ENCODE assay signal across 8 cellular contexts in genomic region chr1:120942223-120942944, GRCh38. TPM values are rescaled to one million over a fixed set of nuclear protein-coding genes. Genes with fewer than 3 reads are reported as not detected.
A peak's percentile ranks its signal among the peaks of the same experiment; 100 is the strongest.
DNase-seq lines count a peak whose midpoint lies in the region; ATAC-seq and TF ChIP-seq lines count a peak whose summit lies in the region.
"Not testable (repeated sequence)": the region's sequence is repeated elsewhere in the genome, so short reads cannot be mapped to it uniquely, and the experiment has no call there.

No MANE protein-coding gene starts in this region.

- not testable (repeated sequence) for H3K36me3 ChIP-seq in OCI-LY7 (ENCODE audit: insufficient read depth, low read length); mucosa of descending colon (ENCODE audit: low read depth)

- H2AFZ ChIP-seq in OCI-LY7 (ENCODE audit: low read length) = peak overlapping the region; percentile 43; the same call in 1 of the 2 replicates

- peak overlapping the region; percentile 94 for H3K4me2 ChIP-seq in OCI-LY7 (ENCODE audit: low read length)

- peak overlapping the region; percentile 63 for H3K4me3 ChIP-seq in OCI-LY7 (ENCODE audit: low read depth, low read length, poor library complexity, severe bottlenecking)
- H3K4me3 ChIP-seq in epithelial cell of proximal tubule (ENCODE audit: low read depth, low read length) = peak overlapping the region; percentile 53
- not testable (repeated sequence) for H3K4me3 ChIP-seq in mucosa of descending colon

- TSS peak; percentile 79 for BruUV-seq in OCI-LY7 (replicated peaks; lab: Mats Ljungman, UMichigan)

- intact Hi-C loops in OCI-LY7 (cut with micrococcal nuclease; ENCODE audit: unreplicated experiment); mucosa of descending colon (cut with DNase I, micrococcal nuclease): not testable (repeated sequence)

- DNase-seq in CMK (ENCODE audit: low read depth) (peak; percentile 21), OCI-LY7 (ENCODE audit: low spot score) (peak; percentile 85), epithelial cell of proximal tubule (ENCODE audit: low read depth) (peak; percentile 64), mucosa of descending colon (peak; percentile 78 to 89 (median 82))
- peak; percentile 87 for DNase-seq in activated T-cell treated with anti-CD3 and anti-CD28 coated beads, Interleukin-2, amount 50 U/mL, for 1 hour
- DNase-seq in stimulated activated CD8-positive, alpha-beta memory T cell treated with anti-CD3 and anti-CD28 coated beads, Interleukin-12 subunit alpha, Interleukin-12 subunit beta, amount 100 ng/mL, for 24 hours (ENCODE audit: extremely low read depth) = peak; percentile 36

- POLR2A ChIA-PET in OCI-LY7 (lab: Charles Lee) = not testable (repeated sequence)

- ATAC-seq in GM21360 (IDR thresholded peaks at IDR 0.05; ENCODE audit: unreplicated experiment) (peak; percentile 77), HG03558 (IDR thresholded peaks at IDR 0.05; ENCODE audit: extremely low read depth, unreplicated experiment) (peak; percentile 65), mucosa of descending colon (peak; percentile 93)

- TF ChIP-seq CTCF in OCI-LY7 (conservative IDR thresholded peaks at IDR 0.05; ENCODE audit: low read length); epithelial cell of proximal tubule (conservative IDR thresholded peaks at IDR 0.05; ENCODE audit: low read depth, low read length); mucosa of descending colon (IDR thresholded peaks at IDR 0.05): not testable (repeated sequence)

- CTCF ChIA-PET in OCI-LY7 (lab: Charles Lee; ENCODE audit: unreplicated experiment) = not testable (repeated sequence)

- not testable (repeated sequence) for H3K9me3 ChIP-seq in OCI-LY7 (ENCODE audit: low read length); mucosa of descending colon

- H3K4me1 ChIP-seq in OCI-LY7 (ENCODE audit: insufficient read depth, low read length, poor library complexity, severe bottlenecking); mucosa of descending colon (ENCODE audit: low read depth): not testable (repeated sequence)

- H3K79me2 ChIP-seq in OCI-LY7 (ENCODE audit: insufficient read depth, low read depth, low read length) = not testable (repeated sequence)

- not testable (repeated sequence) for H4K20me1 ChIP-seq in OCI-LY7 (ENCODE audit: insufficient read depth, low read length)

- H3K27ac ChIP-seq in OCI-LY7 (ENCODE audit: low read depth, low read length, poor library complexity, severe bottlenecking) = peak overlapping the region; percentile 70

- not testable (repeated sequence) for H3K9me2 ChIP-seq in OCI-LY7 (ENCODE audit: insufficient read depth, low read length)

RNA-seq across cellular contexts. Expression of gene PPIAL4A, which starts 52.8 kb away (rescaled TPM):
- not detected in 2 replicates for total RNA-seq in OCI-LY7 (2014; rRNA removed; shearing (Covaris generic))
- total RNA-seq in OCI-LY7 (2022) (not detected in 2 replicates), epithelial cell of proximal tubule (not detected in 2 replicates), mucosa of descending colon (not detected)

Comparison
In these comparisons a context has a peak if more than half of its experiments do, and no peak if none do; other contexts are left out.
1. DNase-seq: peak in every context shown above with its lines; median percentile 87 in activated T-cell treated with anti-CD3 and anti-CD28 coated beads, Interleukin-2, amount 50 U/mL, for 1 hour; 85 in OCI-LY7; 82 in mucosa of descending colon; 64 in epithelial cell of proximal tubule; 36 in stimulated activated CD8-positive, alpha-beta memory T cell treated with anti-CD3 and anti-CD28 coated beads, Interleukin-12 subunit alpha, Interleukin-12 subunit beta, amount 100 ng/mL, for 24 hours; 21 in CMK.